Comparison of ENCODE assay signal across 14 cellular contexts in genomic region chr22:19761022-19761499, GRCh38. TPM values are rescaled to one million over a fixed set of nuclear protein-coding genes. Genes with fewer than 3 reads are reported as not detected.
DNase-seq lines count a peak whose midpoint lies in the region; ATAC-seq and TF ChIP-seq lines count a peak whose summit lies in the region.
"Had no signal": no experiment of that assay in that cellular context is flagged by ENCODE, and none has a peak within 500 bp of the region (broad histone marks: within the 10 kb centered on the region; RNA-seq: fewer than 3 reads in every experiment).

No MANE protein-coding gene starts in this region.

- TF ChIP-seq CTCF in left ventricle myocardium inferior (IDR thresholded peaks at IDR 0.05; ENCODE audit: borderline replicate concordance) = no peak

- H3K27me3 ChIP-seq in left ventricle myocardium inferior (ENCODE audit: low read depth) (peaks cover 94% of the 10 kb centered on the region), adipocyte (replicated peaks; ENCODE audit: control insufficient read depth, insufficient read depth, low read length) (peaks cover 32% of the 10 kb centered on the region), mesendoderm (ENCODE audit: insufficient read depth, low read length, poor library complexity) (peaks cover 87% of the 10 kb centered on the region)

- H2BK15ac ChIP-seq in mesendoderm (replicated peaks; ENCODE audit: low read depth) = no peak overlapping the region

- no peak overlapping the region for H2BK5ac ChIP-seq in mesendoderm (ENCODE audit: low read length)

- no peak overlapping the region for H3K23ac ChIP-seq in mesendoderm (ENCODE audit: low read length)

- H3K9me3 ChIP-seq in left ventricle myocardium inferior (replicated peaks) (no peaks in the 10 kb centered on the region), adipocyte (ENCODE audit: control insufficient read depth, low read length) (no peaks in the 10 kb centered on the region)

- H3K4me3 ChIP-seq in left ventricle myocardium inferior = peak overlapping the region; percentile 51
- H3K4me3 ChIP-seq in adipocyte (ENCODE audit: low read length) = no peak overlapping the region
- H3K4me3 ChIP-seq in mesendoderm (ENCODE audit: low read length) = no peak overlapping the region

- H3K9ac ChIP-seq in adipocyte (ENCODE audit: low read length) = no peak overlapping the region
- no peak overlapping the region for H3K9ac ChIP-seq in mesendoderm (ENCODE audit: low read length)

- peaks cover 23% of the 10 kb centered on the region for H3K4me1 Mint-ChIP-seq in activated T-cell treated with anti-CD3 and anti-CD28 coated beads, Interleukin-2, amount 50 U/mL, for 72 hours (ENCODE audit: low read depth)

- no peak overlapping the region for H2BK120ac ChIP-seq in mesendoderm (ENCODE audit: low read depth, low read length)

- H3K79me1 ChIP-seq in mesendoderm (ENCODE audit: low read length) = no peaks in the 10 kb centered on the region

- peak overlapping the region; percentile 74 for H3K56ac ChIP-seq in mesendoderm (ENCODE audit: low read length)

- H3K4ac ChIP-seq in mesendoderm (ENCODE audit: low read depth, low read length) = no peak overlapping the region

- H3K36me3 ChIP-seq in left ventricle myocardium inferior (no peaks in the 10 kb centered on the region), adipocyte (ENCODE audit: control insufficient read depth, insufficient read depth, low read length, severe bottlenecking) (no peaks in the 10 kb centered on the region), mesendoderm (ENCODE audit: control insufficient read depth, insufficient read depth, low read length) (no peaks in the 10 kb centered on the region)

- no peak overlapping the region for H3K27ac ChIP-seq in left ventricle myocardium inferior (replicated peaks)
- no peak overlapping the region for H3K27ac ChIP-seq in mesendoderm (ENCODE audit: low read depth, low read length)
- H3K27ac ChIP-seq: epithelial cell of prostate had no signal

- H3K4me1 ChIP-seq in left ventricle myocardium inferior (peaks cover 37% of the 10 kb centered on the region), adipocyte (ENCODE audit: control insufficient read depth, insufficient read depth, low read length) (peaks cover 3% of the 10 kb centered on the region), mesendoderm (ENCODE audit: control insufficient read depth, low read depth, low read length) (peaks cover 3% of the 10 kb centered on the region)

- H3K79me2 ChIP-seq in mesendoderm (ENCODE audit: control insufficient read depth, insufficient read depth, low read length) = no peaks in the 10 kb centered on the region

- H3K4me2 ChIP-seq in mesendoderm (ENCODE audit: low read length) = peak overlapping the region; percentile 27

- H4K8ac ChIP-seq in mesendoderm (ENCODE audit: low read depth, low read length) = no peak overlapping the region

- WGBS in mesendoderm (ENCODE audit: extremely low coverage, insufficient coverage, low lambda C conversion rate) = no CpG with 5 or more reads among the region's 70 CpGs

- no peak overlapping the region for H3K4me3 Mint-ChIP-seq in activated T-cell treated with anti-CD3 and anti-CD28 coated beads, Interleukin-2, amount 50 U/mL, for 72 hours

- no peak overlapping the region for H4K5ac ChIP-seq in mesendoderm (ENCODE audit: low read length)

- ATAC-seq in left cardiac atrium = no peak
- ATAC-seq in HG02610 (IDR thresholded peaks at IDR 0.05; ENCODE audit: unreplicated experiment) = no peak
- no peak for ATAC-seq in activated T-cell treated with anti-CD3 and anti-CD28 coated beads, Interleukin-2, amount 50 U/mL, for 72 hours (replicated peaks in 1 of 2)

- H3K9me3 Mint-ChIP-seq in activated T-cell treated with anti-CD3 and anti-CD28 coated beads, Interleukin-2, amount 50 U/mL, for 72 hours = no peaks in the 10 kb centered on the region

- H3K36me3 Mint-ChIP-seq in activated T-cell treated with anti-CD3 and anti-CD28 coated beads, Interleukin-2, amount 50 U/mL, for 72 hours (ENCODE audit: insufficient read depth in 2 of 2) = peaks cover 4 to 5% of the 10 kb centered on the region in 2 donors

- DNase-seq in left ventricle myocardium inferior = no peak
- no peak for DNase-seq in left cardiac atrium
- peak; percentile 50 for DNase-seq in adipocyte (ENCODE audit: low read depth)
- no peak for DNase-seq in mesendoderm
- no peak for DNase-seq in inferior parietal cortex (ENCODE audit: extremely low spot score)
- DNase-seq in OCI-M2 (lab: John Stamatoyannopoulos, UW; ENCODE audit: unreplicated experiment) = no peak
- DNase-seq in activated T-cell treated with anti-CD3 and anti-CD28 coated beads, Interleukin-2, amount 50 U/mL, for 72 hours = no peak
- DNase-seq: activated CD4-positive, alpha-beta T cell treated with anti-CD3 and anti-CD28 coated beads for 1 hour; activated T-cell treated with anti-CD3 and anti-CD28 coated beads, Interleukin-2, amount 50 U/mL, for 48 hours; HCEC 1CT; nephron progenitor cell; SHP77 had no signal

- H3K27me3 Mint-ChIP-seq in activated T-cell treated with anti-CD3 and anti-CD28 coated beads, Interleukin-2, amount 50 U/mL, for 72 hours (ENCODE audit: low read depth) = peaks cover 60% of the 10 kb centered on the region

- intact Hi-C loops in left ventricle myocardium inferior (cut with micrococcal nuclease) (no loop called here), left cardiac atrium (cut with DNase I) (no loop called here)

- no peak overlapping the region for H2AK5ac ChIP-seq in mesendoderm (ENCODE audit: low read length)

- H3K18ac ChIP-seq in mesendoderm (ENCODE audit: low read length) = no peak overlapping the region

- H3K27ac Mint-ChIP-seq in activated T-cell treated with anti-CD3 and anti-CD28 coated beads, Interleukin-2, amount 50 U/mL, for 72 hours = no peak overlapping the region
- H3K27ac Mint-ChIP-seq: nephron progenitor cell had no signal

RNA-seq across cellular contexts. Expression of gene TBX1, which starts 0.5 kb away (rescaled TPM):
- total RNA-seq in left ventricle myocardium inferior (8.0 TPM), left cardiac atrium (1 to 10 TPM in 1 of 2 donors, under 1 TPM in 1; 0.47 to 2.4 TPM)
- polyA plus RNA-seq in mesendoderm (2013, experiment 1 of 2) = 0.03 TPM
- 0.10 TPM for polyA plus RNA-seq in mesendoderm (2013, experiment 2 of 2)
- under 1 TPM in 1 of 2 donors, not detected in 1; 0.12 TPM for total RNA-seq in activated T-cell treated with anti-CD3 and anti-CD28 coated beads, Interleukin-2, amount 50 U/mL, for 72 hours

RNA-seq across cellular contexts. Expression of gene GP1BB, which starts 37.7 kb away (rescaled TPM):
- total RNA-seq in left ventricle myocardium inferior (not detected), left cardiac atrium (not detected)
- polyA plus RNA-seq in mesendoderm (2013, experiment 1 of 2) = 0.52 TPM
- polyA plus RNA-seq in mesendoderm (2013, experiment 2 of 2) = 0.45 TPM
- under 1 TPM in 1 of 2 donors, not detected in 1; 0.17 TPM for total RNA-seq in activated T-cell treated with anti-CD3 and anti-CD28 coated beads, Interleukin-2, amount 50 U/mL, for 72 hours

RNA-seq across cellular contexts. Expression of gene SEPTIN5, which starts 46.8 kb away (rescaled TPM):
- total RNA-seq in left ventricle myocardium inferior (141 TPM), left cardiac atrium (100 to 1,000 TPM; 118 to 127 TPM)
- 6.2 TPM for polyA plus RNA-seq in mesendoderm (2013, experiment 1 of 2)
- polyA plus RNA-seq in mesendoderm (2013, experiment 2 of 2) = 5.7 TPM
- 1 to 10 TPM; 1.8 to 1.9 TPM for total RNA-seq in activated T-cell treated with anti-CD3 and anti-CD28 coated beads, Interleukin-2, amount 50 U/mL, for 72 hours

Comparison
In these comparisons a context has a peak if more than half of its experiments do, and no peak if none do; other contexts are left out.
1. RNA of gene SEPTIN5, which starts 46.8 kb away (total RNA-seq): 141 TPM in left ventricle myocardium inferior (single experiment) and 118 to 127 TPM in left cardiac atrium; 1.8 to 1.9 TPM in activated T-cell treated with anti-CD3 and anti-CD28 coated beads, Interleukin-2, amount 50 U/mL, for 72 hours; every median in the first group is over 10 times any median in the second.